In the genomic region with DNA sequence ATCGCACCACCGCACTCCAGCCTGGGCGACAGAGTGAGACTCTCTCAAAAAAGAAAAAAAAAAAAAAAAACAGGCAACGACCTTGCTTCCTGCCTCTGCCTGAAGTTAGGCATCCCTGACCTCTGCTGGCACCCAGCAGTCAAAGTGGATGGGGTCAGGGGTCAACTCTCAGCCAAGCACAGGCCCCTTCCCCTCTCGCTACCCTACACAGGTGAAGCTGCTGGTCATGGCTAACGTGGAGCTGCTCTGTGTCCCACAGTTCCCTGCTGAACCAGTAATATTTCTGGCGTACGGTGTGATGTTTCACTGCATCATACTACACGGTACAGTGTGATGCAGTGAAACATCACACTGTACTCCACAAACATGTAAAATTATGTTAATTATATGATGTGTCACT, we compare ENCODE assay signal across 29 cellular contexts. TPM values are rescaled to one million over a fixed set of nuclear protein-coding genes. Genes with fewer than 3 reads are reported as not detected.
DNase-seq lines count a peak whose midpoint lies in the region; ATAC-seq, FAIRE-seq and TF ChIP-seq lines count a peak whose summit lies in the region.
"Had no signal": no experiment of that assay in that cellular context is flagged by ENCODE, and none has a peak within 500 bp of the region (broad histone marks: within the 10 kb centered on the region; RNA-seq: fewer than 3 reads in every experiment).

No MANE protein-coding gene starts in this region.

- H3K36me3 ChIP-seq in endothelial cell of umbilical vein (ENCODE audit: control insufficient read depth in 2 of 2, extremely low read depth in 1 of 2, insufficient read depth in 2 of 2, low read length in 2 of 2) (no peaks in the 10 kb centered on the region), tibial artery (no peaks in the 10 kb centered on the region)
- H3K36me3 ChIP-seq in naive thymus-derived CD4-positive, alpha-beta T cell (ENCODE audit: control insufficient read depth in 2 of 3, insufficient read depth in 3 of 3, low read length in 3 of 3) = no peaks in the 10 kb centered on the region
- H3K36me3 ChIP-seq: BE2C had no signal

- dilution Hi-C loops in endothelial cell of umbilical vein (cut with MboI; ENCODE audit: extremely low pct_ligation_motif_present, low sequenced_read_pairs) = no loop called here

- peaks cover 0 to 2% (median 0%) of the 10 kb centered on the region in 7 donors for H3K4me1 Mint-ChIP-seq in naive thymus-derived CD4-positive, alpha-beta T cell
- H3K4me1 Mint-ChIP-seq: CD14-positive monocyte; CD4-positive, alpha-beta memory T cell; CD4-positive, CD25-positive, alpha-beta regulatory T cell; CD8-positive, alpha-beta memory T cell had no signal

- H3K27ac ChIP-seq in endothelial cell of umbilical vein (ENCODE audit: insufficient read depth, low read depth, low read length) = no peak overlapping the region
- no peak overlapping the region for H3K27ac ChIP-seq in naive thymus-derived CD4-positive, alpha-beta T cell (ENCODE audit: low read depth, low read length)
- no peak overlapping the region for H3K27ac ChIP-seq in tibial artery
- H3K27ac ChIP-seq: BLaER1 had no signal

- H3K9me3 ChIP-seq in endothelial cell of umbilical vein (replicated peaks; ENCODE audit: control insufficient read depth, insufficient read depth, low read length) (no peaks in the 10 kb centered on the region), tibial artery (no peaks in the 10 kb centered on the region)
- H3K9me3 ChIP-seq in naive thymus-derived CD4-positive, alpha-beta T cell (ENCODE audit: control insufficient read depth in 2 of 3, low read length in 3 of 3) = no peaks in the 10 kb centered on the region
- H3K9me3 ChIP-seq: BE2C had no signal

- peak; percentile 16 for FAIRE-seq in GM12891 (lab: Jason Lieb, UNC)
- peak; percentile 91 for FAIRE-seq in HTR-8/SVneo (lab: Jason Lieb, UNC)
- peak; percentile 12 for FAIRE-seq in endothelial cell of umbilical vein (lab: Jason Lieb, UNC)
- FAIRE-seq: A204.1, G401.6, GM19239 had no signal

- no peak for DNase-seq in GM12891 (ENCODE audit: insufficient read length, low spot score)
- DNase-seq in HTR-8/SVneo (ENCODE audit: insufficient read length, low spot score) = no peak
- no peak for DNase-seq in endothelial cell of umbilical vein (ENCODE audit: low read depth, low spot score)
- DNase-seq in naive thymus-derived CD4-positive, alpha-beta T cell = no peak
- DNase-seq in EL = no peak
- no peak for DNase-seq in stimulated activated CD4-positive, alpha-beta T cell treated with anti-CD3 and anti-CD28 coated beads, Interleukin-2, amount 100 ng/mL, for 24 hours
- no peak for DNase-seq in tibial artery
- DNase-seq: 8988T; ACHN; BE2C; C1 segment of cervical spinal cord; CD4-positive, alpha-beta memory T cell; CD4-positive, CD25-positive, alpha-beta regulatory T cell; CD8-positive, alpha-beta memory T cell; COR-L47; DMS 273 treated with DMSO at 0.1 percent for 48 hours; DMS153; DMS53; DMS79; DND-41; GF-D8 had no signal

- no peak overlapping the region for H2AFZ ChIP-seq in endothelial cell of umbilical vein (ENCODE audit: low read depth, low read length)

- H3K27ac Mint-ChIP-seq in naive thymus-derived CD4-positive, alpha-beta T cell = no peak overlapping the region
- H3K27ac Mint-ChIP-seq: CD14-positive monocyte; CD4-positive, alpha-beta memory T cell; CD4-positive, CD25-positive, alpha-beta regulatory T cell; CD8-positive, alpha-beta memory T cell had no signal

- no peak overlapping the region for H3K4me3 Mint-ChIP-seq in naive thymus-derived CD4-positive, alpha-beta T cell
- H3K4me3 Mint-ChIP-seq: CD14-positive monocyte; CD4-positive, alpha-beta memory T cell; CD4-positive, CD25-positive, alpha-beta regulatory T cell; CD8-positive, alpha-beta memory T cell had no signal

- intact Hi-C loops in endothelial cell of umbilical vein (cut with micrococcal nuclease) = no loop called here
- intact Hi-C loops in naive thymus-derived CD4-positive, alpha-beta T cell (cut with micrococcal nuclease) = no loop called here
- intact Hi-C loops in tibial artery (cut with DNase I; ENCODE audit: low total_unique reads) = no loop called here

- no TSS peak for BruUV-seq in endothelial cell of umbilical vein (replicated peaks; lab: Mats Ljungman, UMichigan)

- H3K27me3 Mint-ChIP-seq in naive thymus-derived CD4-positive, alpha-beta T cell = peaks cover 0 to 8% (median 2%) of the 10 kb centered on the region in 5 donors
- H3K27me3 Mint-ChIP-seq: CD4-positive, CD25-positive, alpha-beta regulatory T cell had no signal

- no peak overlapping the region for H3K4me3 ChIP-seq in endothelial cell of umbilical vein (replicated peaks in 1 of 3; ENCODE audit: insufficient read depth in 1 of 3, low read depth in 1 of 3, low read length in 3 of 3)
- no peak overlapping the region for H3K4me3 ChIP-seq in naive thymus-derived CD4-positive, alpha-beta T cell (ENCODE audit: low read length)
- H3K4me3 ChIP-seq in tibial artery = no peak overlapping the region
- H3K4me3 ChIP-seq: BLaER1 had no signal

- TF ChIP-seq CTCF in endothelial cell of umbilical vein (IDR thresholded peaks at IDR 0.05; ENCODE audit: extremely low read depth in 1 of 2, insufficient read depth in 1 of 2, low read depth in 1 of 2, low read length in 2 of 2) (no peak), tibial artery (IDR thresholded peaks at IDR 0.05) (no peak)

- CTCF ChIA-PET in endothelial cell of umbilical vein (lab: Charles Lee) = no interaction called here
- CTCF ChIA-PET in naive thymus-derived CD4-positive, alpha-beta T cell (lab: Charles Lee) = no interaction called here

- no peak overlapping the region for H3K4me2 ChIP-seq in endothelial cell of umbilical vein (ENCODE audit: insufficient read depth, low read length)
- H3K4me2 ChIP-seq: BLaER1 had no signal

- no peak overlapping the region for H3K9ac ChIP-seq in endothelial cell of umbilical vein (replicated peaks; ENCODE audit: extremely low read depth, insufficient read depth, low read length)
- H3K9ac ChIP-seq: BLaER1 had no signal

- POLR2A ChIA-PET in endothelial cell of umbilical vein (lab: Charles Lee) = no interaction called here
- POLR2A ChIA-PET in naive thymus-derived CD4-positive, alpha-beta T cell (lab: Charles Lee) = no interaction called here

- H3K9me3 Mint-ChIP-seq in naive thymus-derived CD4-positive, alpha-beta T cell = peaks cover 0 to 5% (median 0%) of the 10 kb centered on the region in 11 donors

- H3K4me1 ChIP-seq in endothelial cell of umbilical vein (ENCODE audit: control insufficient read depth, extremely low read depth, insufficient read depth, low read length) = no peaks in the 10 kb centered on the region
- no peaks in the 10 kb centered on the region for H3K4me1 ChIP-seq in naive thymus-derived CD4-positive, alpha-beta T cell (ENCODE audit: control insufficient read depth in 2 of 2, insufficient read depth in 2 of 2, low read length in 2 of 2)
- H3K4me1 ChIP-seq in tibial artery = peaks cover 0 to under 1% (median 0%) of the 10 kb centered on the region in 4 donors
- H3K4me1 ChIP-seq: BE2C, BLaER1 had no signal

- H3K79me2 ChIP-seq in endothelial cell of umbilical vein (ENCODE audit: control insufficient read depth, insufficient read depth, low read length) = no peaks in the 10 kb centered on the region

- no peaks in the 10 kb centered on the region for H3K36me3 Mint-ChIP-seq in naive thymus-derived CD4-positive, alpha-beta T cell
- H3K36me3 Mint-ChIP-seq: CD14-positive monocyte; CD4-positive, alpha-beta memory T cell; CD4-positive, CD25-positive, alpha-beta regulatory T cell; CD8-positive, alpha-beta memory T cell had no signal

- peak; percentile 26 for ATAC-seq in naive thymus-derived CD4-positive, alpha-beta T cell
- ATAC-seq in SK-N-SH treated with all-trans-retinoic acid at 6 μM for 48 hours = no peak

- no peaks in the 10 kb centered on the region for H3K27me3 ChIP-seq in endothelial cell of umbilical vein (ENCODE audit: control insufficient read depth in 2 of 2, insufficient read depth in 2 of 2, low read length in 2 of 2)
- no peaks in the 10 kb centered on the region for H3K27me3 ChIP-seq in naive thymus-derived CD4-positive, alpha-beta T cell (ENCODE audit: control insufficient read depth in 2 of 2, insufficient read depth in 2 of 2, low read length in 2 of 2)
- peaks cover 0 to 2% of the 10 kb centered on the region in 2 donors for H3K27me3 ChIP-seq in tibial artery
- H3K27me3 ChIP-seq: BLaER1 had no signal

- H4K20me1 ChIP-seq in endothelial cell of umbilical vein (replicated peaks; ENCODE audit: control insufficient read depth, extremely low read depth, insufficient read depth, low read length) = no peaks in the 10 kb centered on the region
- H4K20me1 ChIP-seq: BLaER1 had no signal

- no peaks in the 10 kb centered on the region for H3K9me1 ChIP-seq in endothelial cell of umbilical vein (replicated peaks; ENCODE audit: control insufficient read depth, extremely low read depth, insufficient read depth, low read length)

- no peak for TF ChIP-seq POLR2A in GM12891 (IDR thresholded peaks at IDR 0.05; ENCODE audit: low read depth, low read length)
- no peak for TF ChIP-seq POLR2A in endothelial cell of umbilical vein (IDR thresholded peaks at IDR 0.05; ENCODE audit: low read depth, low read length)

TF ChIP-seq in GM12891, 5 proteins besides CTCF, POLR2A, EP300 and RAD21 (continues in another document):
- TF ChIP-seq POLR2AphosphoS5 (IDR thresholded peaks at IDR 0.05; ENCODE audit: low read depth, low read length) = no peak
- no peak for TF ChIP-seq PAX5 (IDR thresholded peaks at IDR 0.05; ENCODE audit: insufficient read depth, low read length, severe bottlenecking)
- no peak for TF ChIP-seq POU2F2 (IDR thresholded peaks at IDR 0.05; ENCODE audit: low read depth, low read length)

TF ChIP-seq in endothelial cell of umbilical vein, 7 proteins besides CTCF, POLR2A, EP300 and RAD21 (continues in another document):
- no peak for TF ChIP-seq GATA2 (IDR thresholded peaks at IDR 0.05; ENCODE audit: insufficient read depth, insufficient read length, low read depth, low read length)
- no peak for TF ChIP-seq FOS (IDR thresholded peaks at IDR 0.05; ENCODE audit: borderline replicate concordance, insufficient read depth, low read length)
- no peak for TF ChIP-seq MYC (IDR thresholded peaks at IDR 0.05; ENCODE audit: low read depth, low read length)

TF ChIP-seq in SK-N-SH treated with all-trans-retinoic acid at 6 μM for 48 hours, 23 proteins besides CTCF, POLR2A, EP300 and RAD21 (continues in another document):
- TF ChIP-seq RARB (CRISPR knock-in tag; IDR thresholded peaks at IDR 0.05) (no peak), ZNF565 (CRISPR knock-in tag; conservative IDR thresholded peaks at IDR 0.05; ENCODE audit: low read depth) (no peak)

RNA-seq across cellular contexts. Expression of gene FRG2C, which starts 13.9 kb away (rescaled TPM):
- not detected for polyA plus RNA-seq in GM12891 (2012; ENCODE audit: low read depth, missing spikeins)
- total RNA-seq in endothelial cell of umbilical vein = not detected in 2 replicates
- not detected in 2 replicates for polyA plus RNA-seq in endothelial cell of umbilical vein
- polyA plus RNA-seq in endothelial cell of umbilical vein (2011; cell fraction: cytosol; rRNA removed) = not detected in 2 replicates
- polyA plus RNA-seq in endothelial cell of umbilical vein (2011; cell fraction: nucleus; rRNA removed) = not detected in 2 replicates
- polyA plus RNA-seq in endothelial cell of umbilical vein (2012) = not detected in 2 replicates
- not detected in 2 replicates for polyA minus RNA-seq in endothelial cell of umbilical vein
- polyA minus RNA-seq in endothelial cell of umbilical vein (2011; cell fraction: cytosol; rRNA and poly(A)+ RNA removed) = not detected
- polyA minus RNA-seq in endothelial cell of umbilical vein (2011; cell fraction: nucleus; rRNA and poly(A)+ RNA removed) = not detected in 2 replicates
- total RNA-seq in naive thymus-derived CD4-positive, alpha-beta T cell = not detected
- polyA plus RNA-seq in naive thymus-derived CD4-positive, alpha-beta T cell = not detected
- total RNA-seq: A673; CD4-positive, alpha-beta memory T cell; CD4-positive, CD25-positive, alpha-beta regulatory T cell; CD8-positive, alpha-beta memory T cell had no signal
- polyA plus RNA-seq: AG04450; CD14-positive monocyte; CD4-positive, alpha-beta memory T cell; CD4-positive, CD25-positive, alpha-beta regulatory T cell; CD8-positive, alpha-beta memory T cell had no signal
